Comparison of ENCODE assay signal across 12 cellular contexts in the genomic region with DNA sequence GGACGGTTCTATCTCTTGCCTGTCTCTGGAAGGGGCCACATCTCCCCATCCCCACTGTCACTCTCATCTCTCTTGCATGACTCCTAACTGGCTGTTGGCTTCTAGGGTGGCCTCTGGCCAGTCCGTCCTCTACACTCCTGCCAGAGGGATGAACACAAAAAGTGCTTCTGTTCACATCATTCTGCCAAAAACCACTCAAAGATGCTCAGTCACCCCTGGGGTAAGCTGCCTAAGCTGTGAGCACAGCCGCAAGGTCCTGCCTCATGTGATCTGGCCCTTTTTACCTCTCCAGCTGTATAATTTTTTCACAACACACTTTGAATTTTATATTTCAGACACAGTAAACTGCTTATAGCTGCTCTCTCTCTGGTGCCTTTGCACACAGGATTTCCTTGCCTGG.
"Had no signal": no experiment of that assay in that cellular context is flagged by ENCODE, and none has a peak within 500 bp of the region (broad histone marks: within the 10 kb centered on the region; RNA-seq: fewer than 3 reads in every experiment).

No MANE protein-coding gene starts in this region.

- H3K27ac ChIP-seq: foreskin keratinocyte, prostate gland had no signal

- H3K36me3 ChIP-seq: prostate gland had no signal

- H3K9me3 ChIP-seq: prostate gland had no signal

- H3K4me1 ChIP-seq: foreskin keratinocyte, prostate gland had no signal

- H3K4me3 ChIP-seq: prostate gland had no signal

- ATAC-seq: activated naive CD8-positive, alpha-beta T cell treated with anti-CD3 and anti-CD28 coated beads, Interleukin-2, amount 50 U/mL, for 24 hours; activated T-helper 17 cell treated with anti-CD3 and anti-CD28 coated beads, Interleukin-2, amount 50 U/mL, for 72 hours; foreskin keratinocyte; left ventricle myocardium superior; stimulated activated naive CD8-positive, alpha-beta T cell treated with anti-CD3 and anti-CD28 coated beads, Interleukin-15, amount 100 ng/mL, for 72 hours had no signal

- H3K27me3 ChIP-seq: foreskin keratinocyte had no signal

- DNase-seq: activated CD4-positive, alpha-beta T cell treated with anti-CD3 and anti-CD28 coated beads for 1 hour; activated CD4-positive, alpha-beta T cell treated with anti-CD3 and anti-CD28 coated beads, Interleukin-2, amount 50 U/mL, for 4 hours; activated naive CD4-positive, alpha-beta T cell treated with Interleukin-2 at 50 U/mL for 16 hours; activated naive CD8-positive, alpha-beta T cell treated with anti-CD3 and anti-CD28 coated beads, Interleukin-2, amount 50 U/mL, for 24 hours; activated T-cell treated with anti-CD3 and anti-CD28 coated beads for 4 hours; left ventricle myocardium superior; mesendoderm; right cardiac atrium; stimulated activated naive CD8-positive, alpha-beta T cell treated with anti-CD3 and anti-CD28 coated beads, Interleukin-15, amount 100 ng/mL, for 72 hours had no signal
